13 cellular contexts compared by ENCODE assay signal in the genomic region with DNA sequence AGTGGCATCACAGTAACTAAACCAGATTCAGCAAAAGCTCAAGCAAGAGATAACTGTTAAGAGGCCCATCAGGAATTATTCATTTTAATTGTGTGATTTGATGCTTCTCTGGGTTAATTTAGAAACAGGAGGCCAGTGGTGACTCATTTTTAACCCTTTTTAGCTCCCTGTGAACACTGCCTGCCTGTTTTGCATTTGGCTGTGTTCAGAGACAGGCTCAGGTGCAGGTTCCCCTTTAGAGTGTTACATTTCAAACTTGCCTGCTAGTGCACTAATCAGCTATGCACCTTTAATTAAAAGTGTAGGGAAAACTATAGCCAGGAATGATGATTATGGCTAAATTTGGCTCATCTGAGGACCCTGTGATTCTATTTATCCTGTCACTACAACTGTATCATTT. TPM values are rescaled to one million over a fixed set of nuclear protein-coding genes. Genes with fewer than 3 reads are reported as not detected.
A peak's percentile ranks its signal among the peaks of the same experiment; 100 is the strongest.
DNase-seq lines count a peak whose midpoint lies in the region; ATAC-seq and TF ChIP-seq lines count a peak whose summit lies in the region.
"Had no signal": no experiment of that assay in that cellular context is flagged by ENCODE, and none has a peak within 500 bp of the region (broad histone marks: within the 10 kb centered on the region; RNA-seq: fewer than 3 reads in every experiment).

No MANE protein-coding gene starts in this region.

- intact Hi-C loops in OCI-LY7 (cut with micrococcal nuclease; ENCODE audit: unreplicated experiment) = loop anchor here (5.0 to 10.0 kb wide), 3 partner anchors 772 to 1792 kb away; partner anchors contain the start of genes GLUD1 and SHLD2
- intact Hi-C loops in CD4-positive, alpha-beta T cell (cut with DNase I, micrococcal nuclease) = no loop called here

- H3K27me3 ChIP-seq in GM06990 (replicated peaks; ENCODE audit: control insufficient read depth, insufficient read depth, low read length) = no peaks in the 10 kb centered on the region
- H3K27me3 ChIP-seq in CD4-positive, alpha-beta T cell (ENCODE audit: control insufficient read depth, insufficient read depth, low read length) = no peaks in the 10 kb centered on the region
- H3K27me3 ChIP-seq: upper lobe of right lung had no signal

- H3K4me3 ChIP-seq in GM06990 (replicated peaks; ENCODE audit: low read depth, low read length) = peak overlapping the region; percentile 52
- H3K4me3 ChIP-seq in OCI-LY7 (ENCODE audit: low read depth, low read length, poor library complexity, severe bottlenecking) = peak overlapping the region; percentile 80
- H3K4me3 ChIP-seq: upper lobe of right lung had no signal

- no peaks in the 10 kb centered on the region; the same call in 1 of the 2 replicates for H4K20me1 ChIP-seq in OCI-LY7 (ENCODE audit: insufficient read depth, low read length)

- peak overlapping the region; percentile 93 for H3K27ac ChIP-seq in OCI-LY7 (ENCODE audit: low read depth, low read length, poor library complexity, severe bottlenecking)
- no peak overlapping the region for H3K27ac ChIP-seq in CD4-positive, alpha-beta T cell (ENCODE audit: low read depth, low read length)
- H3K27ac ChIP-seq: upper lobe of right lung had no signal

- H2AFZ ChIP-seq in OCI-LY7 (ENCODE audit: low read length) = no peak overlapping the region

- CTCF ChIA-PET in OCI-LY7 (lab: Charles Lee; ENCODE audit: unreplicated experiment) = interaction anchor here (1.0 kb wide), 1 partner anchor 14 kb away, joined by 5 read pairs; no protein-coding TSS in a partner anchor
- CTCF ChIA-PET in CD4-positive, alpha-beta T cell (lab: Charles Lee) = no interaction called here

- peaks cover 90% of the 10 kb centered on the region for H3K4me1 Mint-ChIP-seq in CD4-positive, alpha-beta T cell (ENCODE audit: low read depth)

- POLR2A ChIA-PET in OCI-LY7 (lab: Charles Lee) = interaction anchor here (0.6 to 17.8 kb wide), 6 partner anchors 9 to 519 kb away, joined by 3 to 201 read pairs (median 13); partner anchors contain the start of gene FAS
- POLR2A ChIA-PET in CD4-positive, alpha-beta T cell (lab: Charles Lee) = no interaction called here

- H3K4me2 ChIP-seq in OCI-LY7 (ENCODE audit: low read length) = peak overlapping the region; percentile 92

- H3K4me1 ChIP-seq in OCI-LY7 (ENCODE audit: insufficient read depth, low read length, poor library complexity, severe bottlenecking) = peaks cover 94% of the 10 kb centered on the region

- no peaks in the 10 kb centered on the region for H3K27me3 Mint-ChIP-seq in CD4-positive, alpha-beta T cell

- peaks cover 15% of the 10 kb centered on the region for H3K36me3 Mint-ChIP-seq in CD4-positive, alpha-beta T cell (ENCODE audit: low read depth)

- no peaks in the 10 kb centered on the region for H3K9me3 ChIP-seq in OCI-LY7 (ENCODE audit: low read length)
- H3K9me3 ChIP-seq in CD4-positive, alpha-beta T cell (ENCODE audit: control insufficient read depth, low read length) = no peaks in the 10 kb centered on the region
- H3K9me3 ChIP-seq: upper lobe of right lung had no signal

- ATAC-seq in GM18867 (IDR thresholded peaks at IDR 0.05; ENCODE audit: unreplicated experiment) = peak; percentile 58
- ATAC-seq in HG02759 (IDR thresholded peaks at IDR 0.05; ENCODE audit: unreplicated experiment) = peak; percentile 75
- ATAC-seq in CD4-positive, alpha-beta T cell (ENCODE audit: poor library complexity) = no peak
- no peak for ATAC-seq in GM21367 (IDR thresholded peaks at IDR 0.05; ENCODE audit: unreplicated experiment)
- ATAC-seq: upper lobe of right lung had no signal

- H3K36me3 ChIP-seq in GM06990 (ENCODE audit: control insufficient read depth, insufficient read depth, low read length) (no peaks in the 10 kb centered on the region), OCI-LY7 (ENCODE audit: insufficient read depth, low read length) (0 out of 2 replicates have a peak, but pooled peaks cover 6% of the 10 kb centered on the region)
- H3K36me3 ChIP-seq: upper lobe of right lung had no signal

- DNase-seq in GM06990 (ENCODE audit: extremely low read depth, insufficient read length) (peak; percentile 56), OCI-LY7 (ENCODE audit: low spot score) (peak; percentile 78), OCI-M2 (lab: John Stamatoyannopoulos, UW; ENCODE audit: unreplicated experiment) (no peak), HT-29 (ENCODE audit: low spot score) (no peak)
- DNase-seq in CD4-positive, alpha-beta T cell = no peak
- DNase-seq: activated effector memory CD4-positive, alpha-beta T cell treated with anti-CD3 and anti-CD28 coated beads, Interleukin-2, amount 50 U/mL, for 16 hours; mesendoderm; Right ventricle myocardium superior; stimulated activated CD4-positive, alpha-beta T cell treated with anti-CD3 and anti-CD28 coated beads, Interleukin-12 subunit alpha, Interleukin-12 subunit beta, amount 100 ng/mL, for 4 hours; upper lobe of right lung had no signal

- H3K9me3 Mint-ChIP-seq in CD4-positive, alpha-beta T cell = no peaks in the 10 kb centered on the region

- no peak for TF ChIP-seq CTCF in GM06990 (IDR thresholded peaks at IDR 0.05; ENCODE audit: insufficient read depth, low read length, poor library complexity, severe bottlenecking)
- no peak for TF ChIP-seq CTCF in OCI-LY7 (conservative IDR thresholded peaks at IDR 0.05; ENCODE audit: low read length)
- TF ChIP-seq CTCF in CD4-positive, alpha-beta T cell (IDR thresholded peaks at IDR 0.05) = no peak

- peaks cover 100% of the 10 kb centered on the region for H3K79me2 ChIP-seq in OCI-LY7 (ENCODE audit: insufficient read depth, low read depth, low read length)

- BruUV-seq in OCI-LY7 (replicated peaks; lab: Mats Ljungman, UMichigan) = no TSS peak

- H3K4me3 Mint-ChIP-seq in CD4-positive, alpha-beta T cell = no peak overlapping the region

- no peak overlapping the region for H3K27ac Mint-ChIP-seq in CD4-positive, alpha-beta T cell

- H3K9me2 ChIP-seq in OCI-LY7 (ENCODE audit: insufficient read depth, low read length) = no peaks in the 10 kb centered on the region

RNA-seq across cellular contexts. Expression of gene STAMBPL1, which starts 6.5 kb away (rescaled TPM):
- total RNA-seq in OCI-LY7 (2014; rRNA removed; shearing (Covaris generic)) = 47.2 and 69.0 TPM in 2 replicates
- 41.0 and 44.4 TPM in 2 replicates for total RNA-seq in OCI-LY7 (2022)
- 10 to 100 TPM; 23.7 to 26.7 TPM for total RNA-seq in CD4-positive, alpha-beta T cell
- 61.2 and 79.2 TPM in 2 replicates for total RNA-seq in HT-29 (2014; rRNA removed; shearing (Covaris generic))

RNA-seq across cellular contexts. Expression of gene ANKRD22, which starts 34.9 kb away (rescaled TPM):
- total RNA-seq in OCI-LY7 (2014; rRNA removed; shearing (Covaris generic)) = not detected in 2 replicates
- not detected in 2 replicates for total RNA-seq in OCI-LY7 (2022)
- not detected for total RNA-seq in CD4-positive, alpha-beta T cell
- total RNA-seq in HT-29 (2014; rRNA removed; shearing (Covaris generic)) = 6.2 and 7.2 TPM in 2 replicates
- total RNA-seq: Right ventricle myocardium superior had no signal

Comparison
In these comparisons a context has a peak if more than half of its experiments do, and no peak if none do; other contexts are left out.
1. DNase-seq: peak in GM06990 (single experiment) and OCI-LY7 (single experiment); none in OCI-M2 (single experiment), CD4-positive, alpha-beta T cell (0 of 10) and HT-29 (single experiment).
2. ATAC-seq: peak in GM18867 (single experiment) and HG02759 (single experiment); none in CD4-positive, alpha-beta T cell (single experiment) and GM21367 (single experiment).